Comparison of ENCODE assay signal across 1 cellular context in genomic region chr6:12350644-12351173, GRCh38.
TF ChIP-seq lines count a peak whose summit lies in the region.

No MANE protein-coding gene starts in this region.

TF ChIP-seq in GM23338, 12 proteins besides CTCF, POLR2A, EP300 and RAD21 (continued from another document):
- TF ChIP-seq, protein P1, sequence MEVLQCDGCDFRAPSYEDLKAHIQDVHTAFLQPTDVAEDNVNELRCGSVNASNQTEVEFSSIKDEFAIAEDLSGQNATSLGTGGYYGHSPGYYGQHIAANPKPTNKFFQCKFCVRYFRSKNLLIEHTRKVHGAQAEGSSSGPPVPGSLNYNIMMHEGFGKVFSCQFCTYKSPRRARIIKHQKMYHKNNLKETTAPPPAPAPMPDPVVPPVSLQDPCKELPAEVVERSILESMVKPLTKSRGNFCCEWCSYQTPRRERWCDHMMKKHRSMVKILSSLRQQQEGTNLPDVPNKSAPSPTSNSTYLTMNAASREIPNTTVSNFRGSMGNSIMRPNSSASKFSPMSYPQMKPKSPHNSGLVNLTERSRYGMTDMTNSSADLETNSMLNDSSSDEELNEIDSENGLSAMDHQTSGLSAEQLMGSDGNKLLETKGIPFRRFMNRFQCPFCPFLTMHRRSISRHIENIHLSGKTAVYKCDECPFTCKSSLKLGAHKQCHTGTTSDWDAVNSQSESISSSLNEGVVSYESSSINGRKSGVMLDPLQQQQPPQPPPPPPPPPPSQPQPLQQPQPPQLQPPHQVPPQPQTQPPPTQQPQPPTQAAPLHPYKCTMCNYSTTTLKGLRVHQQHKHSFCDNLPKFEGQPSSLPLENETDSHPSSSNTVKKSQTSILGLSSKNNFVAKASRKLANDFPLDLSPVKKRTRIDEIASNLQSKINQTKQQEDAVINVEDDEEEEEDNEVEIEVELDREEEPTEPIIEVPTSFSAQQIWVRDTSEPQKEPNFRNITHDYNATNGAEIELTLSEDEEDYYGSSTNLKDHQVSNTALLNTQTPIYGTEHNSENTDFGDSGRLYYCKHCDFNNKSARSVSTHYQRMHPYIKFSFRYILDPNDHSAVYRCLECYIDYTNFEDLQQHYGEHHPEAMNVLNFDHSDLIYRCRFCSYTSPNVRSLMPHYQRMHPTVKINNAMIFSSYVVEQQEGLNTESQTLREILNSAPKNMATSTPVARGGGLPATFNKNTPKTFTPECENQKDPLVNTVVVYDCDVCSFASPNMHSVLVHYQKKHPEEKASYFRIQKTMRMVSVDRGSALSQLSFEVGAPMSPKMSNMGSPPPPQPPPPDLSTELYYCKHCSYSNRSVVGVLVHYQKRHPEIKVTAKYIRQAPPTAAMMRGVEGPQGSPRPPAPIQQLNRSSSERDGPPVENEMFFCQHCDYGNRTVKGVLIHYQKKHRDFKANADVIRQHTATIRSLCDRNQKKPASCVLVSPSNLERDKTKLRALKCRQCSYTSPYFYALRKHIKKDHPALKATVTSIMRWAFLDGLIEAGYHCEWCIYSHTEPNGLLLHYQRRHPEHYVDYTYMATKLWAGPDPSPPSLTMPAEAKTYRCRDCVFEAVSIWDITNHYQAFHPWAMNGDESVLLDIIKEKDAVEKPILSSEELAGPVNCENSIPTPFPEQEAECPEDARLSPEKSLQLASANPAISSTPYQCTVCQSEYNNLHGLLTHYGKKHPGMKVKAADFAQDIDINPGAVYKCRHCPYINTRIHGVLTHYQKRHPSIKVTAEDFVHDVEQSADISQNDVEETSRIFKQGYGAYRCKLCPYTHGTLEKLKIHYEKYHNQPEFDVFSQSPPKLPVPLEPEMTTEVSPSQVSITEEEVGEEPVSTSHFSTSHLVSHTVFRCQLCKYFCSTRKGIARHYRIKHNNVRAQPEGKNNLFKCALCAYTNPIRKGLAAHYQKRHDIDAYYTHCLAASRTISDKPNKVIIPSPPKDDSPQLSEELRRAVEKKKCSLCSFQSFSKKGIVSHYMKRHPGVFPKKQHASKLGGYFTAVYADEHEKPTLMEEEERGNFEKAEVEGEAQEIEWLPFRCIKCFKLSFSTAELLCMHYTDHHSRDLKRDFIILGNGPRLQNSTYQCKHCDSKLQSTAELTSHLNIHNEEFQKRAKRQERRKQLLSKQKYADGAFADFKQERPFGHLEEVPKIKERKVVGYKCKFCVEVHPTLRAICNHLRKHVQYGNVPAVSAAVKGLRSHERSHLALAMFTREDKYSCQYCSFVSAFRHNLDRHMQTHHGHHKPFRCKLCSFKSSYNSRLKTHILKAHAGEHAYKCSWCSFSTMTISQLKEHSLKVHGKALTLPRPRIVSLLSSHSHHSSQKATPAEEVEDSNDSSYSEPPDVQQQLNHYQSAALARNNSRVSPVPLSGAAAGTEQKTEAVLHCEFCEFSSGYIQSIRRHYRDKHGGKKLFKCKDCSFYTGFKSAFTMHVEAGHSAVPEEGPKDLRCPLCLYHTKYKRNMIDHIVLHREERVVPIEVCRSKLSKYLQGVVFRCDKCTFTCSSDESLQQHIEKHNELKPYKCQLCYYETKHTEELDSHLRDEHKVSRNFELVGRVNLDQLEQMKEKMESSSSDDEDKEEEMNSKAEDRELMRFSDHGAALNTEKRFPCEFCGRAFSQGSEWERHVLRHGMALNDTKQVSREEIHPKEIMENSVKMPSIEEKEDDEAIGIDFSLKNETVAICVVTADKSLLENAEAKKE (CRISPR knock-in tag; IDR thresholded peaks at IDR 0.05), result no peak
- TF ChIP-seq JUNB (IDR thresholded peaks at IDR 0.05; ENCODE audit: unreplicated experiment), result no peak
- TF ChIP-seq ETS1 (IDR thresholded peaks at IDR 0.05), result no peak
- TF ChIP-seq EZH2phosphoT487 (IDR thresholded peaks at IDR 0.05; ENCODE audit: unreplicated experiment), result no peak
- TF ChIP-seq NANOG (IDR thresholded peaks at IDR 0.05; ENCODE audit: borderline replicate concordance), result no peak
- TF ChIP-seq ZNF114 (CRISPR knock-in tag; IDR thresholded peaks at IDR 0.05), result no peak
- no peak for TF ChIP-seq EZH2 (IDR thresholded peaks at IDR 0.05; ENCODE audit: low read depth, unreplicated experiment)
- TF ChIP-seq, protein P2, sequence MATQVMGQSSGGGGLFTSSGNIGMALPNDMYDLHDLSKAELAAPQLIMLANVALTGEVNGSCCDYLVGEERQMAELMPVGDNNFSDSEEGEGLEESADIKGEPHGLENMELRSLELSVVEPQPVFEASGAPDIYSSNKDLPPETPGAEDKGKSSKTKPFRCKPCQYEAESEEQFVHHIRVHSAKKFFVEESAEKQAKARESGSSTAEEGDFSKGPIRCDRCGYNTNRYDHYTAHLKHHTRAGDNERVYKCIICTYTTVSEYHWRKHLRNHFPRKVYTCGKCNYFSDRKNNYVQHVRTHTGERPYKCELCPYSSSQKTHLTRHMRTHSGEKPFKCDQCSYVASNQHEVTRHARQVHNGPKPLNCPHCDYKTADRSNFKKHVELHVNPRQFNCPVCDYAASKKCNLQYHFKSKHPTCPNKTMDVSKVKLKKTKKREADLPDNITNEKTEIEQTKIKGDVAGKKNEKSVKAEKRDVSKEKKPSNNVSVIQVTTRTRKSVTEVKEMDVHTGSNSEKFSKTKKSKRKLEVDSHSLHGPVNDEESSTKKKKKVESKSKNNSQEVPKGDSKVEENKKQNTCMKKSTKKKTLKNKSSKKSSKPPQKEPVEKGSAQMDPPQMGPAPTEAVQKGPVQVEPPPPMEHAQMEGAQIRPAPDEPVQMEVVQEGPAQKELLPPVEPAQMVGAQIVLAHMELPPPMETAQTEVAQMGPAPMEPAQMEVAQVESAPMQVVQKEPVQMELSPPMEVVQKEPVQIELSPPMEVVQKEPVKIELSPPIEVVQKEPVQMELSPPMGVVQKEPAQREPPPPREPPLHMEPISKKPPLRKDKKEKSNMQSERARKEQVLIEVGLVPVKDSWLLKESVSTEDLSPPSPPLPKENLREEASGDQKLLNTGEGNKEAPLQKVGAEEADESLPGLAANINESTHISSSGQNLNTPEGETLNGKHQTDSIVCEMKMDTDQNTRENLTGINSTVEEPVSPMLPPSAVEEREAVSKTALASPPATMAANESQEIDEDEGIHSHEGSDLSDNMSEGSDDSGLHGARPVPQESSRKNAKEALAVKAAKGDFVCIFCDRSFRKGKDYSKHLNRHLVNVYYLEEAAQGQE (IDR thresholded peaks at IDR 0.05; ENCODE audit: unreplicated experiment), result no peak
- TF ChIP-seq STAT1 (IDR thresholded peaks at IDR 0.05; ENCODE audit: unreplicated experiment), result no peak
